In genomic region chr9:121333950-121334773, GRCh38 we compare ENCODE assay signal across 13 cellular contexts. TPM values are rescaled to one million over a fixed set of nuclear protein-coding genes. Genes with fewer than 3 reads are reported as not detected.
A peak's percentile ranks its signal among the peaks of the same experiment; 100 is the strongest.
DNase-seq lines count a peak whose midpoint lies in the region; ATAC-seq, FAIRE-seq and TF ChIP-seq lines count a peak whose summit lies in the region.
"Had no signal": no experiment of that assay in that cellular context is flagged by ENCODE, and none has a peak within 500 bp of the region (broad histone marks: within the 10 kb centered on the region; RNA-seq: fewer than 3 reads in every experiment).

No MANE protein-coding gene starts in this region.

- ATAC-seq in natural killer cell (no peak), heart right ventricle (peak in 7 of 8 donors; percentile 15 to 58 (median 32)), sciatic nerve (peak; percentile 21), GM21381 (IDR thresholded peaks at IDR 0.05; ENCODE audit: unreplicated experiment) (no peak)
- ATAC-seq in natural killer cell treated with Interleukin-12 subunit alpha and Interleukin-12 subunit beta and Interleukin-15 and Interleukin-18, amount 100 ng/mL, for 72 hours = no peak

- WGBS in heart right ventricle, 2 donors = 61 to 62% methylated on average over 8 of the region's 8 CpGs

- H3K36me3 ChIP-seq in heart right ventricle = peaks cover 0 to 97% (median 45%) of the 10 kb centered on the region in 9 donors

- peaks cover 4 to 82% (median 27%) of the 10 kb centered on the region in 9 donors for H3K4me1 ChIP-seq in heart right ventricle

- no peak overlapping the region for H3K4me3 Mint-ChIP-seq in natural killer cell
- H3K4me3 Mint-ChIP-seq in natural killer cell treated with Interleukin-12 subunit alpha and Interleukin-12 subunit beta and Interleukin-15 and Interleukin-18, amount 100 ng/mL, for 72 hours = no peak overlapping the region
- H3K4me3 Mint-ChIP-seq: activated CD4-positive, alpha-beta memory T cell treated with anti-CD3 and anti-CD28 coated beads, Interleukin-2, amount 10 ng/mL, durations not matched to agents 7 days and 5 days; activated naive CD4-positive, alpha-beta T cell treated with anti-CD3 and anti-CD28 coated beads, Interleukin-2, amount 10 ng/mL, durations not matched to agents 7 days and 5 days had no signal

- peak overlapping the region in 7 of 10 donors; percentile 6 to 98 (median 75) for H3K27ac ChIP-seq in heart right ventricle

- H3K4me3 ChIP-seq in heart right ventricle = no peak overlapping the region

- no peaks in the 10 kb centered on the region for H3K9me3 ChIP-seq in heart right ventricle

- no peak for TF ChIP-seq POLR2A in GM12891 (IDR thresholded peaks at IDR 0.05; ENCODE audit: low read depth, low read length)

- no peaks in the 10 kb centered on the region for H3K27me3 Mint-ChIP-seq in natural killer cell (ENCODE audit: low read depth in 2 of 2)
- no peaks in the 10 kb centered on the region for H3K27me3 Mint-ChIP-seq in natural killer cell treated with Interleukin-12 subunit alpha and Interleukin-12 subunit beta and Interleukin-15 and Interleukin-18, amount 100 ng/mL, for 72 hours
- H3K27me3 Mint-ChIP-seq: activated CD4-positive, alpha-beta memory T cell treated with anti-CD3 and anti-CD28 coated beads, Interleukin-2, amount 10 ng/mL, durations not matched to agents 7 days and 5 days; activated naive CD4-positive, alpha-beta T cell treated with anti-CD3 and anti-CD28 coated beads, Interleukin-2, amount 10 ng/mL, durations not matched to agents 7 days and 5 days had no signal

- peaks cover 60 to 69% of the 10 kb centered on the region in 2 donors for H3K4me1 Mint-ChIP-seq in natural killer cell
- peaks cover 28 to 40% of the 10 kb centered on the region in 2 donors for H3K4me1 Mint-ChIP-seq in natural killer cell treated with Interleukin-12 subunit alpha and Interleukin-12 subunit beta and Interleukin-15 and Interleukin-18, amount 100 ng/mL, for 72 hours (ENCODE audit: low read depth in 2 of 2)
- H3K4me1 Mint-ChIP-seq: activated CD4-positive, alpha-beta memory T cell treated with anti-CD3 and anti-CD28 coated beads, Interleukin-2, amount 10 ng/mL, durations not matched to agents 7 days and 5 days; activated naive CD4-positive, alpha-beta T cell treated with anti-CD3 and anti-CD28 coated beads, Interleukin-2, amount 10 ng/mL, durations not matched to agents 7 days and 5 days had no signal

- intact Hi-C loops in natural killer cell (cut with micrococcal nuclease) = no loop called here
- intact Hi-C loops in heart right ventricle (cut with DNase I) = no loop called here
- intact Hi-C loops in sciatic nerve (cut with DNase I) = no loop called here

- FAIRE-seq in GM12891 (lab: Jason Lieb, UNC) = no peak

- H3K27ac Mint-ChIP-seq in natural killer cell = peak overlapping the region; percentile 11 to 29
- no peak overlapping the region for H3K27ac Mint-ChIP-seq in natural killer cell treated with Interleukin-12 subunit alpha and Interleukin-12 subunit beta and Interleukin-15 and Interleukin-18, amount 100 ng/mL, for 72 hours
- H3K27ac Mint-ChIP-seq: activated CD4-positive, alpha-beta memory T cell treated with anti-CD3 and anti-CD28 coated beads, Interleukin-2, amount 10 ng/mL, durations not matched to agents 7 days and 5 days; activated naive CD4-positive, alpha-beta T cell treated with anti-CD3 and anti-CD28 coated beads, Interleukin-2, amount 10 ng/mL, durations not matched to agents 7 days and 5 days had no signal

- H3K36me3 Mint-ChIP-seq in natural killer cell = peaks cover 20% of the 10 kb centered on the region
- H3K36me3 Mint-ChIP-seq in natural killer cell treated with Interleukin-12 subunit alpha and Interleukin-12 subunit beta and Interleukin-15 and Interleukin-18, amount 100 ng/mL, for 72 hours = peaks cover 17% of the 10 kb centered on the region

- H3K27me3 ChIP-seq in heart right ventricle = no peaks in the 10 kb centered on the region

- TF ChIP-seq CTCF in natural killer cell (IDR thresholded peaks at IDR 0.05) (no peak), heart right ventricle (IDR thresholded peaks at IDR 0.05) (peak in 1 of 9 donors; percentile 5)

- no peak for DNase-seq in natural killer cell
- no peak for DNase-seq in natural killer cell treated with Interleukin-12 subunit alpha and Interleukin-12 subunit beta and Interleukin-15 and Interleukin-18, amount 100 ng/mL, for 72 hours (ENCODE audit: low spot score)
- DNase-seq in heart right ventricle = no peak
- no peak for DNase-seq in sciatic nerve (ENCODE audit: low spot score)
- DNase-seq in NCI-H510A (lab: John Stamatoyannopoulos, UW) = no peak
- DNase-seq in NCI-H2081 treated with DMSO at 0.1 percent for 48 hours (lab: John Stamatoyannopoulos, UW) = no peak
- DNase-seq in GM12891 (ENCODE audit: insufficient read length, low spot score) = no peak
- DNase-seq: activated CD4-positive, alpha-beta memory T cell treated with anti-CD3 and anti-CD28 coated beads, Interleukin-2, amount 10 ng/mL, durations not matched to agents 7 days and 5 days; activated naive CD4-positive, alpha-beta T cell treated with anti-CD3 and anti-CD28 coated beads, Interleukin-2, amount 10 ng/mL, durations not matched to agents 7 days and 5 days; GOT3; KBM-7; NCI-H1694 had no signal

- no peaks in the 10 kb centered on the region for H3K9me3 Mint-ChIP-seq in natural killer cell
- H3K9me3 Mint-ChIP-seq in natural killer cell treated with Interleukin-12 subunit alpha and Interleukin-12 subunit beta and Interleukin-15 and Interleukin-18, amount 100 ng/mL, for 72 hours = no peaks in the 10 kb centered on the region
- H3K9me3 Mint-ChIP-seq: activated CD4-positive, alpha-beta memory T cell treated with anti-CD3 and anti-CD28 coated beads, Interleukin-2, amount 10 ng/mL, durations not matched to agents 7 days and 5 days; activated naive CD4-positive, alpha-beta T cell treated with anti-CD3 and anti-CD28 coated beads, Interleukin-2, amount 10 ng/mL, durations not matched to agents 7 days and 5 days had no signal

TF ChIP-seq in GM12891, 5 proteins besides CTCF, POLR2A, EP300 and RAD21:
- TF ChIP-seq POU2F2 (IDR thresholded peaks at IDR 0.05; ENCODE audit: low read depth, low read length) (no peak), PAX5 (IDR thresholded peaks at IDR 0.05; ENCODE audit: insufficient read depth, low read length, severe bottlenecking) (no peak), TAF1 (IDR thresholded peaks at IDR 0.05; ENCODE audit: low read depth, low read length) (no peak), SPI1 (IDR thresholded peaks at IDR 0.05; ENCODE audit: low read depth, low read length) (no peak), POLR2AphosphoS5 (IDR thresholded peaks at IDR 0.05; ENCODE audit: low read depth, low read length) (no peak)

RNA-seq across cellular contexts. Expression of gene STOM, which starts 35.9 kb away (rescaled TPM):
- total RNA-seq in natural killer cell = 100 to 1,000 TPM; 185 to 241 (median 189) TPM
- 100 to 1,000 TPM in 1 of 2 donors, 10 to 100 TPM in 1; 99.4 to 321 TPM for total RNA-seq in natural killer cell treated with Interleukin-12 subunit alpha and Interleukin-12 subunit beta and Interleukin-15 and Interleukin-18, amount 100 ng/mL, for 72 hours
- 100 to 1,000 TPM; 104 to 389 (median 181) TPM for total RNA-seq in heart right ventricle
- 100 to 1,000 TPM; 146 to 203 TPM for polyA plus RNA-seq in heart right ventricle
- 301 TPM for total RNA-seq in sciatic nerve
- 9.7 TPM for polyA plus RNA-seq in GM12891 (2012; ENCODE audit: low read depth, missing spikeins)

Comparison
In these comparisons a context has a peak if more than half of its experiments do, and no peak if none do; other contexts are left out.
1. H3K27ac Mint-ChIP-seq: peak in natural killer cell (2 of 2); none in natural killer cell treated with Interleukin-12 subunit alpha and Interleukin-12 subunit beta and Interleukin-15 and Interleukin-18, amount 100 ng/mL, for 72 hours (0 of 2).
2. ATAC-seq: peak in heart right ventricle (7 of 8) and sciatic nerve (single experiment); none in natural killer cell (0 of 3), natural killer cell treated with Interleukin-12 subunit alpha and Interleukin-12 subunit beta and Interleukin-15 and Interleukin-18, amount 100 ng/mL, for 72 hours (0 of 2) and GM21381 (single experiment).